Comparison of ENCODE assay signal across 9 cellular contexts in genomic region chr1:180912801-180913616, GRCh38. TPM values are rescaled to one million over a fixed set of nuclear protein-coding genes. Genes with fewer than 3 reads are reported as not detected.
DNase-seq lines count a peak whose midpoint lies in the region; ATAC-seq and TF ChIP-seq lines count a peak whose summit lies in the region.
"Had no signal": no experiment of that assay in that cellular context is flagged by ENCODE, and none has a peak within 500 bp of the region (broad histone marks: within the 10 kb centered on the region; RNA-seq: fewer than 3 reads in every experiment).

TSS of gene KIAA1614 (plus strand) at chr1:180912897. CDS start at chr1:180913244, 347 bp downstream.

- H3K4me3 ChIP-seq in BJ (ENCODE audit: low read depth, low read length) = peak within 1 kb of the TSS; percentile 65
- H3K4me3 ChIP-seq in HFF-Myc (replicated peaks; ENCODE audit: low read depth, low read length) = peak within 1 kb of the TSS; percentile 40
- H3K4me3 ChIP-seq in body of pancreas = peak within 1 kb of the TSS; percentile 3 to 25
- peak within 1 kb of the TSS; percentile 68 for H3K4me3 ChIP-seq in iPS-18a (ENCODE audit: low read length)
- H3K4me3 ChIP-seq in gastrocnemius medialis = peak within 1 kb of the TSS; percentile 48 to 64 (median 58)

- H3K9me3 ChIP-seq in body of pancreas = no peaks in the 10 kb centered on the region
- no peaks in the 10 kb centered on the region for H3K9me3 ChIP-seq in iPS-18a (ENCODE audit: control insufficient read depth, low read depth, low read length)
- H3K9me3 ChIP-seq in gastrocnemius medialis = no peaks in the 10 kb centered on the region

- intact Hi-C loops in body of pancreas (cut with DNase I) (no loop called here), gastrocnemius medialis (cut with DNase I; ENCODE audit: low total_unique reads) (no loop called here)

- TF ChIP-seq CTCF in BJ (IDR thresholded peaks at IDR 0.05; ENCODE audit: insufficient read depth, low read depth, low read length) (no peak), HFF-Myc (IDR thresholded peaks at IDR 0.05; ENCODE audit: low read depth, low read length, missing control alignments) (no peak), body of pancreas (IDR thresholded peaks at IDR 0.05) (no peak), gastrocnemius medialis (IDR thresholded peaks at IDR 0.05 in 4 of 5, conservative IDR thresholded peaks at IDR 0.05 in 1 of 5) (no peak)

- peak within 1 kb of the TSS; percentile 67 for H3K9ac ChIP-seq in iPS-18a (ENCODE audit: low read length)
- H3K9ac ChIP-seq: KMS-11 had no signal

- in situ Hi-C loops in gastrocnemius medialis (cut with MboI; ENCODE audit: low sequenced_read_pairs in 4 of 4) = no loop called here

- CTCF ChIA-PET in BJ (lab: Yijun Ruan, JAX) = interaction anchor here (0.9 to 2.6 kb wide), 6 partner anchors 8 to 397 kb away, joined by 3 to 7 read pairs (median 4); no protein-coding TSS in a partner anchor

- ATAC-seq in body of pancreas (peak; percentile 63), gastrocnemius medialis (peak; percentile 51 to 69), HG03280 (IDR thresholded peaks at IDR 0.05; ENCODE audit: unreplicated experiment) (no peak), GM21367 (IDR thresholded peaks at IDR 0.05; ENCODE audit: unreplicated experiment) (no peak), GM21360 (IDR thresholded peaks at IDR 0.05; ENCODE audit: unreplicated experiment) (no peak)

- 12 to 13% methylated on average over 7 to 64 of the region's 77 CpGs for WGBS in body of pancreas, 2 donors

- H3K36me3 ChIP-seq in BJ (ENCODE audit: control insufficient read depth, insufficient read depth, low read length) (peaks cover 12% of the 10 kb centered on the region), body of pancreas (replicated peaks in 1 of 2; ENCODE audit: insufficient read depth in 1 of 2, low read depth in 2 of 2) (no peaks in the 10 kb centered on the region), iPS-18a (ENCODE audit: control insufficient read depth, low read depth, low read length) (no peaks in the 10 kb centered on the region), gastrocnemius medialis (no peaks in the 10 kb centered on the region)

- H3K27me3 ChIP-seq in BJ (ENCODE audit: control insufficient read depth, insufficient read depth, low read length) (no peaks in the 10 kb centered on the region), body of pancreas (peaks cover 0 to 12% of the 10 kb centered on the region in 2 donors), iPS-18a (ENCODE audit: control insufficient read depth, insufficient read depth, low read length) (peaks cover 29% of the 10 kb centered on the region), gastrocnemius medialis (peaks cover 0 to 10% (median 3%) of the 10 kb centered on the region in 3 donors)

- TF ChIP-seq POLR2A in body of pancreas (IDR thresholded peaks at IDR 0.05) (no peak), gastrocnemius medialis (IDR thresholded peaks at IDR 0.05) (no peak)

- no peak for DNase-seq in BJ (ENCODE audit: low read depth)
- DNase-seq in HFF-Myc (ENCODE audit: extremely low read depth, low read depth) = no peak
- DNase-seq in body of pancreas = peak in 1 of 4 donors; percentile 26
- no peak for DNase-seq in gastrocnemius medialis

- H3K27ac ChIP-seq in body of pancreas = peak within 1 kb of the TSS in 3 of 4 donors; percentile 14 to 57 (median 52)
- H3K27ac ChIP-seq in iPS-18a (ENCODE audit: low read length) = no peak within 1 kb of the TSS
- peak within 1 kb of the TSS; percentile 10 to 69 (median 66) for H3K27ac ChIP-seq in gastrocnemius medialis
- H3K27ac ChIP-seq: KMS-11 had no signal

- H3K4me1 ChIP-seq in body of pancreas = peaks cover 20% of the 10 kb centered on the region
- H3K4me1 ChIP-seq in iPS-18a (ENCODE audit: control insufficient read depth, low read depth, low read length) = no peaks in the 10 kb centered on the region
- H3K4me1 ChIP-seq in gastrocnemius medialis = peaks cover 0 to 4% of the 10 kb centered on the region in 2 donors

- POLR2A ChIA-PET in BJ (lab: Charles Lee) = no interaction called here

RNA-seq across cellular contexts. Expression of gene KIAA1614, which starts in this region (rescaled TPM):
- polyA plus RNA-seq in BJ (2011; rRNA removed) = 5.2 and 7.3 TPM in 2 replicates
- polyA minus RNA-seq in BJ (2011; rRNA and poly(A)+ RNA removed) = 6.3 and 7.9 TPM in 2 replicates
- total RNA-seq in body of pancreas = 1 to 10 TPM in 1 of 2 donors, under 1 TPM in 1; 0.52 to 4.3 TPM
- 1 to 10 TPM in 3 of 4 donors, under 1 TPM in 1; 0.51 to 3.3 (median 1.3) TPM for total RNA-seq in gastrocnemius medialis

Comparison
In these comparisons a context has a peak if more than half of its experiments do, and no peak if none do; other contexts are left out.
1. H3K4me3 ChIP-seq: peak in every context shown above with its lines; median percentile 68 in iPS-18a; 65 in BJ; 58 in gastrocnemius medialis; 40 in HFF-Myc; 14 in body of pancreas.
2. ATAC-seq: peak in body of pancreas (single experiment) and gastrocnemius medialis (2 of 2); none in HG03280 (single experiment), GM21367 (single experiment) and GM21360 (single experiment).